Comparison of ENCODE assay signal across 10 cellular contexts in the genomic region with DNA sequence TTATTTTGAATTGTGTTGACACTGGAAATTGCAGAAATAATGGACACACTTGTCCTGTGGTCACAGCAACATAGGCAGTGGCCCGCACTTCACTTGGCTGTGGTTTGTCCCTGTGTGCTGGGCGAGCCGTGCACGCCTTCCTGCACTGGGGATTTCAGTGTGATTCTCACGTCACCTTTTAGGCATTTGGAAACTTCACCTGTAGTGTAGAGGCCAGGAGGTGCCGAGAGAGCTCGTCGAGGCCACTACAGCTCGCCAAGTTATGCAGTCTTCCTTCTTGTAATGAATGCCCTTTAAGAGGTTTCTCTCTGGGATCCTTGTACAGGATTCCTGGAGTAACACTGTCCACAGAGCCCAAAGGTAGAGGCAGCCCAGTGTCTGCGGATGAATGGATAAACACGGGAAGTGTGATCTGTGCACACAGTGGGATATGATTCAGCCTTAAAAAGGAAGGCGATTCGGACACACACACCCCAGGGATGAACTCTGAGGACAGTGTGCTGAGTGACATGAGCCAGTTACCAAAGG. TPM values are rescaled to one million over a fixed set of nuclear protein-coding genes. Genes with fewer than 3 reads are reported as not detected.
A peak's percentile ranks its signal among the peaks of the same experiment; 100 is the strongest.
DNase-seq lines count a peak whose midpoint lies in the region; ATAC-seq and TF ChIP-seq lines count a peak whose summit lies in the region.
"Had no signal": no experiment of that assay in that cellular context is flagged by ENCODE, and none has a peak within 500 bp of the region (broad histone marks: within the 10 kb centered on the region; RNA-seq: fewer than 3 reads in every experiment).

No MANE protein-coding gene starts in this region.

- H2AFZ ChIP-seq in hepatocyte: no peak overlapping the region

- intact Hi-C loops in activated T-helper 1 cell treated with anti-CD3 and anti-CD28 coated beads, Interleukin-12 subunit alpha, Interleukin-12 subunit beta, Interleukin-2, Interleukin-4 antibody, amounts not matched to agents 30 ng/mL and 10 ng/mL and 1 ng/mL, durations not matched to agents 14 hours and 24 hours and 36 hours (cut with micrococcal nuclease): loop anchor here (5.0 kb wide), 2 partner anchors 91 to 186 kb away; a partner anchor contains a TSS

- H3K36me3 Mint-ChIP-seq in T-helper 1 cell treated with Interleukin-12 subunit alpha and Interleukin-12 subunit beta and Interleukin-4 antibody, amounts not matched to agents 30 μg/mL and 1 μg/mL, for 36 hours (ENCODE audit: low read depth): peaks cover 46% of the 10 kb centered on the region
- peaks cover 35% of the 10 kb centered on the region for H3K36me3 Mint-ChIP-seq in activated T-helper 1 cell treated with anti-CD3 and anti-CD28 coated beads, Interleukin-12 subunit alpha, Interleukin-12 subunit beta, Interleukin-2, Interleukin-4 antibody, amounts not matched to agents 30 ng/mL and 10 ng/mL and 1 ng/mL, durations not matched to agents 14 hours and 24 hours and 36 hours (ENCODE audit: low read depth)

- no peaks in the 10 kb centered on the region for H3K9me3 Mint-ChIP-seq in T-helper 1 cell treated with Interleukin-12 subunit alpha and Interleukin-12 subunit beta and Interleukin-4 antibody, amounts not matched to agents 30 μg/mL and 1 μg/mL, for 36 hours
- H3K9me3 Mint-ChIP-seq in activated T-helper 1 cell treated with anti-CD3 and anti-CD28 coated beads, Interleukin-12 subunit alpha, Interleukin-12 subunit beta, Interleukin-2, Interleukin-4 antibody, amounts not matched to agents 30 ng/mL and 10 ng/mL and 1 ng/mL, durations not matched to agents 14 hours and 24 hours and 36 hours: no peaks in the 10 kb centered on the region
- no peaks in the 10 kb centered on the region for H3K9me3 Mint-ChIP-seq in stimulated activated naive CD8-positive, alpha-beta T cell treated with anti-CD3 and anti-CD28 coated beads, Interleukin-15, amount 100 ng/mL, for 72 hours

- no peaks in the 10 kb centered on the region for H3K27me3 Mint-ChIP-seq in T-helper 1 cell treated with Interleukin-12 subunit alpha and Interleukin-12 subunit beta and Interleukin-4 antibody, amounts not matched to agents 30 μg/mL and 1 μg/mL, for 36 hours (ENCODE audit: low read depth)
- no peaks in the 10 kb centered on the region for H3K27me3 Mint-ChIP-seq in activated T-helper 1 cell treated with anti-CD3 and anti-CD28 coated beads, Interleukin-12 subunit alpha, Interleukin-12 subunit beta, Interleukin-2, Interleukin-4 antibody, amounts not matched to agents 30 ng/mL and 10 ng/mL and 1 ng/mL, durations not matched to agents 14 hours and 24 hours and 36 hours (ENCODE audit: insufficient read depth)
- no peaks in the 10 kb centered on the region for H3K27me3 Mint-ChIP-seq in stimulated activated naive CD8-positive, alpha-beta T cell treated with anti-CD3 and anti-CD28 coated beads, Interleukin-15, amount 100 ng/mL, for 72 hours

- H3K4me1 ChIP-seq in hepatocyte (ENCODE audit: insufficient read depth): peaks cover 7% of the 10 kb centered on the region

- peak overlapping the region; percentile 17 for H3K4me3 Mint-ChIP-seq in T-helper 1 cell treated with Interleukin-12 subunit alpha and Interleukin-12 subunit beta and Interleukin-4 antibody, amounts not matched to agents 30 μg/mL and 1 μg/mL, for 36 hours
- H3K4me3 Mint-ChIP-seq in activated T-helper 1 cell treated with anti-CD3 and anti-CD28 coated beads, Interleukin-12 subunit alpha, Interleukin-12 subunit beta, Interleukin-2, Interleukin-4 antibody, amounts not matched to agents 30 ng/mL and 10 ng/mL and 1 ng/mL, durations not matched to agents 14 hours and 24 hours and 36 hours: peak overlapping the region; percentile 80
- H3K4me3 Mint-ChIP-seq in stimulated activated naive CD8-positive, alpha-beta T cell treated with anti-CD3 and anti-CD28 coated beads, Interleukin-15, amount 100 ng/mL, for 72 hours: peak overlapping the region; percentile 83 to 84

- no peak overlapping the region for H3K4me2 ChIP-seq in hepatocyte

- no peak for TF ChIP-seq CTCF in hepatocyte (IDR thresholded peaks at IDR 0.05; ENCODE audit: poor library complexity)
- no peak for TF ChIP-seq CTCF in foreskin fibroblast (IDR thresholded peaks at IDR 0.05; ENCODE audit: low read depth, low read length)

- H3K9me3 ChIP-seq in hepatocyte (ENCODE audit: low read depth): no peaks in the 10 kb centered on the region
- H3K9me3 ChIP-seq: testis had no signal

- H3K27ac Mint-ChIP-seq in T-helper 1 cell treated with Interleukin-12 subunit alpha and Interleukin-12 subunit beta and Interleukin-4 antibody, amounts not matched to agents 30 μg/mL and 1 μg/mL, for 36 hours: peak overlapping the region; percentile 96
- peak overlapping the region; percentile 99 for H3K27ac Mint-ChIP-seq in activated T-helper 1 cell treated with anti-CD3 and anti-CD28 coated beads, Interleukin-12 subunit alpha, Interleukin-12 subunit beta, Interleukin-2, Interleukin-4 antibody, amounts not matched to agents 30 ng/mL and 10 ng/mL and 1 ng/mL, durations not matched to agents 14 hours and 24 hours and 36 hours
- H3K27ac Mint-ChIP-seq in stimulated activated naive CD8-positive, alpha-beta T cell treated with anti-CD3 and anti-CD28 coated beads, Interleukin-15, amount 100 ng/mL, for 72 hours: peak overlapping the region; percentile 57 to 96

- H3K36me3 ChIP-seq in hepatocyte (replicated peaks; ENCODE audit: insufficient read depth, low read depth): no peaks in the 10 kb centered on the region

- H3K27ac ChIP-seq in hepatocyte: peak overlapping the region; percentile 92

- H3K4me3 ChIP-seq in hepatocyte (no peak overlapping the region), foreskin fibroblast (ENCODE audit: low read depth in 1 of 2, low read length in 2 of 2) (no peak overlapping the region)
- H3K4me3 ChIP-seq: testis had no signal

- H4K20me1 ChIP-seq in hepatocyte (ENCODE audit: insufficient read depth, poor library complexity, severe bottlenecking): no peaks in the 10 kb centered on the region

- 88% methylated on average over 13 of the region's 13 CpGs for WGBS in hepatocyte (ENCODE audit: low lambda C conversion rate, missing lambda C conversion rate)

- DNase-seq in T-helper 1 cell (no peak), hepatocyte (ENCODE audit: low spot score) (no peak), cerebellar cortex (ENCODE audit: low spot score) (no peak), foreskin fibroblast (no peak), NCI-H1417 (lab: John Stamatoyannopoulos, UW) (no peak)
- DNase-seq in activated T-helper 1 cell treated with anti-CD3 and anti-CD28 coated beads, Interleukin-12 subunit alpha, Interleukin-12 subunit beta, Interleukin-2, Interleukin-4 antibody, amounts not matched to agents 30 ng/mL and 10 ng/mL and 1 ng/mL, durations not matched to agents 14 hours and 24 hours and 36 hours (ENCODE audit: low spot score): no peak
- no peak for DNase-seq in stimulated activated naive CD8-positive, alpha-beta T cell treated with anti-CD3 and anti-CD28 coated beads, Interleukin-15, amount 100 ng/mL, for 72 hours
- DNase-seq: NCI-H2227 treated with DMSO at 0.1 percent for 48 hours had no signal

- no peaks in the 10 kb centered on the region for H3K9me2 ChIP-seq in hepatocyte (replicated peaks; ENCODE audit: insufficient read depth)

- H3K4me1 Mint-ChIP-seq in T-helper 1 cell treated with Interleukin-12 subunit alpha and Interleukin-12 subunit beta and Interleukin-4 antibody, amounts not matched to agents 30 μg/mL and 1 μg/mL, for 36 hours (ENCODE audit: low read depth): peaks cover 53% of the 10 kb centered on the region
- peaks cover 66% of the 10 kb centered on the region for H3K4me1 Mint-ChIP-seq in activated T-helper 1 cell treated with anti-CD3 and anti-CD28 coated beads, Interleukin-12 subunit alpha, Interleukin-12 subunit beta, Interleukin-2, Interleukin-4 antibody, amounts not matched to agents 30 ng/mL and 10 ng/mL and 1 ng/mL, durations not matched to agents 14 hours and 24 hours and 36 hours (ENCODE audit: low read depth)
- peaks cover 72% of the 10 kb centered on the region for H3K4me1 Mint-ChIP-seq in stimulated activated naive CD8-positive, alpha-beta T cell treated with anti-CD3 and anti-CD28 coated beads, Interleukin-15, amount 100 ng/mL, for 72 hours

- H3K27me3 ChIP-seq in hepatocyte: no peaks in the 10 kb centered on the region
- H3K27me3 ChIP-seq: testis had no signal

- ATAC-seq in stimulated activated naive CD8-positive, alpha-beta T cell treated with anti-CD3 and anti-CD28 coated beads, Interleukin-15, amount 100 ng/mL, for 72 hours: no peak

- H3K79me2 ChIP-seq in hepatocyte: peaks cover 4% of the 10 kb centered on the region

RNA-seq across cellular contexts. Expression of a gene that starts 14.7 kb away (rescaled TPM):
- total RNA-seq in activated T-helper 1 cell treated with anti-CD3 and anti-CD28 coated beads, Interleukin-12 subunit alpha, Interleukin-12 subunit beta, Interleukin-2, Interleukin-4 antibody, amounts not matched to agents 30 ng/mL and 10 ng/mL and 1 ng/mL, durations not matched to agents 14 hours and 24 hours and 36 hours: 67.4 and 76.3 TPM in 2 replicates
- total RNA-seq in hepatocyte: 7.6 TPM in 2 replicates
- polyA plus RNA-seq in hepatocyte: 12.4 and 12.6 TPM in 2 replicates

RNA-seq across cellular contexts. Expression of a gene that starts 34.9 kb away (rescaled TPM):
- total RNA-seq in activated T-helper 1 cell treated with anti-CD3 and anti-CD28 coated beads, Interleukin-12 subunit alpha, Interleukin-12 subunit beta, Interleukin-2, Interleukin-4 antibody, amounts not matched to agents 30 ng/mL and 10 ng/mL and 1 ng/mL, durations not matched to agents 14 hours and 24 hours and 36 hours: 410 and 418 TPM in 2 replicates
- 318 and 372 TPM in 2 replicates for total RNA-seq in hepatocyte
- polyA plus RNA-seq in hepatocyte: 508 and 568 TPM in 2 replicates

RNA-seq across cellular contexts. Expression of a gene that starts 43.5 kb away (rescaled TPM):
- 92.5 and 96.2 TPM in 2 replicates for total RNA-seq in activated T-helper 1 cell treated with anti-CD3 and anti-CD28 coated beads, Interleukin-12 subunit alpha, Interleukin-12 subunit beta, Interleukin-2, Interleukin-4 antibody, amounts not matched to agents 30 ng/mL and 10 ng/mL and 1 ng/mL, durations not matched to agents 14 hours and 24 hours and 36 hours
- total RNA-seq in hepatocyte: 141 and 179 TPM in 2 replicates
- 160 and 172 TPM in 2 replicates for polyA plus RNA-seq in hepatocyte

RNA-seq across cellular contexts. Expression of a gene that starts 44.0 kb away (rescaled TPM):
- 0.56 and 1.5 TPM in 2 replicates for total RNA-seq in activated T-helper 1 cell treated with anti-CD3 and anti-CD28 coated beads, Interleukin-12 subunit alpha, Interleukin-12 subunit beta, Interleukin-2, Interleukin-4 antibody, amounts not matched to agents 30 ng/mL and 10 ng/mL and 1 ng/mL, durations not matched to agents 14 hours and 24 hours and 36 hours
- total RNA-seq in hepatocyte: 5.7 and 15.7 TPM in 2 replicates
- 15.4 and 15.7 TPM in 2 replicates for polyA plus RNA-seq in hepatocyte

RNA-seq across cellular contexts. Expression of a gene that starts 48.9 kb away (rescaled TPM):
- 18.2 and 23.6 TPM in 2 replicates for total RNA-seq in activated T-helper 1 cell treated with anti-CD3 and anti-CD28 coated beads, Interleukin-12 subunit alpha, Interleukin-12 subunit beta, Interleukin-2, Interleukin-4 antibody, amounts not matched to agents 30 ng/mL and 10 ng/mL and 1 ng/mL, durations not matched to agents 14 hours and 24 hours and 36 hours
- total RNA-seq in hepatocyte: 7.9 and 8.5 TPM in 2 replicates
- polyA plus RNA-seq in hepatocyte: 12.7 and 16.9 TPM in 2 replicates

Comparison
In these comparisons a context has a peak if more than half of its experiments do, and no peak if none do; other contexts are left out.
1. H3K4me3 Mint-ChIP-seq: peak in every context shown above with its lines; median percentile 84 in stimulated activated naive CD8-positive, alpha-beta T cell treated with anti-CD3 and anti-CD28 coated beads, Interleukin-15, amount 100 ng/mL, for 72 hours; 80 in activated T-helper 1 cell treated with anti-CD3 and anti-CD28 coated beads, Interleukin-12 subunit alpha, Interleukin-12 subunit beta, Interleukin-2, Interleukin-4 antibody, amounts not matched to agents 30 ng/mL and 10 ng/mL and 1 ng/mL, durations not matched to agents 14 hours and 24 hours and 36 hours; 17 in T-helper 1 cell treated with Interleukin-12 subunit alpha and Interleukin-12 subunit beta and Interleukin-4 antibody, amounts not matched to agents 30 μg/mL and 1 μg/mL, for 36 hours.